7 cellular contexts compared by ENCODE assay signal in genomic region chr4:165867961-165868360, GRCh38. TPM values are rescaled to one million over a fixed set of nuclear protein-coding genes. Genes with fewer than 3 reads are reported as not detected.
"Had no signal": no experiment of that assay in that cellular context is flagged by ENCODE, and none has a peak within 500 bp of the region (broad histone marks: within the 10 kb centered on the region; RNA-seq: fewer than 3 reads in every experiment).

No MANE protein-coding gene starts in this region.

- H3K9me3 Mint-ChIP-seq: H9, IgD-negative memory B cell had no signal

- H3K27ac Mint-ChIP-seq: H9, IgD-negative memory B cell had no signal

- DNase-seq: GOT3, H9, HCEC 1CT, KG1 had no signal

- H3K4me3 Mint-ChIP-seq: H9, IgD-negative memory B cell had no signal

- H3K36me3 Mint-ChIP-seq: IgD-negative memory B cell had no signal

- ATAC-seq: HepG2 had no signal

- FAIRE-seq: HepG2 had no signal

- H3K27ac ChIP-seq: HL-60 had no signal

RNA-seq across cellular contexts. Expression of gene TLL1, which starts 5.1 kb away (rescaled TPM):
- total RNA-seq: H9, HepG2 had no signal
- polyA plus RNA-seq: HepG2, IgD-negative memory B cell had no signal
